12 cellular contexts compared by ENCODE assay signal in the genomic region with DNA sequence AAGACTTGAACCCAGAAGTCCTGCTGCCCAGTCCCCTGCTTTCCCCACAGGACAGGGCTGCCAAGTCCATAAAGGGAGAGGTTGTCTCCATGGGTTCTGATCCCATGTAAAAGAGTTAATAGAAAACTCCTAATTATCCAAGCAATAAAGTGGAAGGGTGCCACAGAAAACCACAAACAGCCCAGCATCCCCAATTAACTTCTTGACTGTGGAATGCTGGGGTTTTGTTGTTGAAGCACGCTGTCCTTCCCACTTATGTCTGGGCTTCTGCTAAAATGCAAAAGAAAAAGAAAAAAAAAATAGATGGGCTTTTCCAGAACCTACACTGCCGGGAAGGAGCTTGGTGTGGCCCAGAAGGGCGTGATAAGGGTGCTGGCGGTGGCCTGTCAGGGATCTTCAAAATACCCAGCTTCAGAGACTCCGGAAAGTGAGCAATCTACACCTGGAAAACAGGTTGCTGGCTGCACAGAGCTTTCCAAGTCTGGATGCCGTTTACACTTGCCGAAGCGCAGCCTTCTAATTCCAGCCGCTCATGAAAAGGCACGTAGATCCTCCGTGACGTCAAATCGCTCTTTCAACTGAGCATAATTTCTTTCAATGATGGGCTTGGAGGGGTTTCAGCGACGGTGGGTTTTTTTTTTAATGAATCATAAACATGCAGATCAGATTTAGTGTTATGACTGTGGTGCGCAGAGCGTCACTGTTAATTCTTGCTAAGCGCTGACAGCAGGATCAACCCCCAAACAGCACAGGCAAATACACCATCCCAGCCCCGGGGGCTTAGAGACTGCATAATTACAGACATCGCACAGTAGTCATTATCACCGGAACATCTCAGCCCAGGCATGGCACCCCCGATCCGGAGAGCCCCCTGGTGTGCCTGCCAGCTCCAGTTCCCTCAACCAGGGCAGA.
A peak's percentile ranks its signal among the peaks of the same experiment; 100 is the strongest.
DNase-seq lines count a peak whose midpoint lies in the region; ATAC-seq and TF ChIP-seq lines count a peak whose summit lies in the region.
"Had no signal": no experiment of that assay in that cellular context is flagged by ENCODE, and none has a peak within 500 bp of the region (broad histone marks: within the 10 kb centered on the region; RNA-seq: fewer than 3 reads in every experiment).

No MANE protein-coding gene starts in this region.

- no peak for DNase-seq in left ventricle myocardium inferior
- DNase-seq in cardiac septum (ENCODE audit: low spot score) = no peak
- peak; percentile 94 for DNase-seq in NCI-H69 (lab: John Stamatoyannopoulos, UW)
- peak; percentile 67 for DNase-seq in islet precursor cell
- no peak for DNase-seq in foreskin melanocyte
- no peak for DNase-seq in GM10248 (ENCODE audit: extremely low spot score)
- no peak for DNase-seq in GM10266 (ENCODE audit: extremely low spot score)
- DNase-seq: effector memory CD4-positive, alpha-beta T cell; GF-D8; NCI-H2029 treated with DMSO at 0.1 percent for 48 hours; T-helper 2 cell had no signal

- H3K4me3 ChIP-seq in left ventricle myocardium inferior = peak overlapping the region; percentile 6

- no peak overlapping the region for H3K27ac ChIP-seq in left ventricle myocardium inferior (replicated peaks)

- H3K27me3 ChIP-seq in left ventricle myocardium inferior (ENCODE audit: low read depth) = no peaks in the 10 kb centered on the region

- TF ChIP-seq CTCF in left ventricle myocardium inferior (IDR thresholded peaks at IDR 0.05; ENCODE audit: borderline replicate concordance) (no peak), GM10248 (IDR thresholded peaks at IDR 0.05; ENCODE audit: control extremely low read depth, extremely low read depth, low read depth, missing control alignments) (no peak), GM10266 (IDR thresholded peaks at IDR 0.05; ENCODE audit: control insufficient read depth, insufficient read depth, low read depth, missing control alignments) (no peak)

- intact Hi-C loops in left ventricle myocardium inferior (cut with micrococcal nuclease) = no loop called here
- intact Hi-C loops in cardiac septum (cut with DNase I) = loop anchor here (10.0 kb wide), 1 partner anchor 255 kb away; no protein-coding TSS in a partner anchor

- CTCF ChIA-PET in GM10248 (lab: Yijun Ruan, JAX) = no interaction called here

- no peaks in the 10 kb centered on the region for H3K36me3 ChIP-seq in left ventricle myocardium inferior

- no peak for ATAC-seq in GM21737 (IDR thresholded peaks at IDR 0.05; ENCODE audit: unreplicated experiment)

- no peaks in the 10 kb centered on the region for H3K9me3 ChIP-seq in left ventricle myocardium inferior (replicated peaks)

- peaks cover 27% of the 10 kb centered on the region for H3K4me1 ChIP-seq in left ventricle myocardium inferior

- POLR2A ChIA-PET in GM10248 (lab: Yijun Ruan, JAX) = no interaction called here

Comparison
In these comparisons a context has a peak if more than half of its experiments do, and no peak if none do; other contexts are left out.
1. DNase-seq: peak in NCI-H69 (single experiment) and islet precursor cell (single experiment); none in left ventricle myocardium inferior (single experiment), cardiac septum (single experiment), foreskin melanocyte (single experiment), GM10248 (single experiment) and GM10266 (single experiment).